23 cellular contexts compared by ENCODE assay signal in the genomic region with DNA sequence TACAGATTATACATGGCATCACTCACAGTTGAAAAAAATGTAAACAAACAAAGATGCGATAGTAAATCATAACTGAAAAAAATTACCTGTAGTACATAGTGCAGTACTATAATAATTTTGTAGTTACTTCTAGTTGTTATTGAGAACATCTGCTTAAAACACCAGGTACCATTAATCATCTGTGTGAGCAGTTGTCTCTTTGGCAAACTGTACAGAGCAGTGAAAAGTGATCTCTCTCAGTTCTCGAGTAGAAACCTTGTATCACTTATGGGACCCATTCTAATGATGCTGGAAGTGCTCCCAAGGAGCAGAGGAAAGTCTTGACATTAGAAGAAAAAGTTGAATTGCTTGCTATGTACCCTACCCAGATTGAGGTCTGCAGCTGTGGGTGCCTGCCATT.
"Had no signal": no experiment of that assay in that cellular context is flagged by ENCODE, and none has a peak within 500 bp of the region (broad histone marks: within the 10 kb centered on the region; RNA-seq: fewer than 3 reads in every experiment).

No MANE protein-coding gene starts in this region.

- H3K4me3 Mint-ChIP-seq: effector memory CD8-positive, alpha-beta T cell; natural killer cell treated with Interleukin-12 subunit alpha and Interleukin-12 subunit beta and Interleukin-15 and Interleukin-18, amount 100 ng/mL, for 72 hours; neural crest cell; stimulated activated effector memory CD8-positive, alpha-beta T cell treated with anti-CD3 and anti-CD28 coated beads, Interleukin-12 subunit alpha, Interleukin-12 subunit beta, amount 100 ng/mL, for 72 hours had no signal

- H3K4me3 ChIP-seq: lower lobe of right lung, pancreas, right lobe of liver, smooth muscle cell, stomach, thyroid gland, vagina had no signal

- H3K4me1 ChIP-seq: pancreas, vagina had no signal

- H3K27ac Mint-ChIP-seq: effector memory CD8-positive, alpha-beta T cell; natural killer cell treated with Interleukin-12 subunit alpha and Interleukin-12 subunit beta and Interleukin-15 and Interleukin-18, amount 100 ng/mL, for 72 hours; stimulated activated effector memory CD8-positive, alpha-beta T cell treated with anti-CD3 and anti-CD28 coated beads, Interleukin-12 subunit alpha, Interleukin-12 subunit beta, amount 100 ng/mL, for 72 hours had no signal

- H3K27me3 Mint-ChIP-seq: effector memory CD8-positive, alpha-beta T cell; natural killer cell treated with Interleukin-12 subunit alpha and Interleukin-12 subunit beta and Interleukin-15 and Interleukin-18, amount 100 ng/mL, for 72 hours had no signal

- H3K36me3 Mint-ChIP-seq: natural killer cell treated with Interleukin-12 subunit alpha and Interleukin-12 subunit beta and Interleukin-15 and Interleukin-18, amount 100 ng/mL, for 72 hours; stimulated activated effector memory CD8-positive, alpha-beta T cell treated with anti-CD3 and anti-CD28 coated beads, Interleukin-12 subunit alpha, Interleukin-12 subunit beta, amount 100 ng/mL, for 72 hours had no signal

- H3K36me3 ChIP-seq: lower lobe of right lung, neutrophil, pancreas, right lobe of liver, stomach, thyroid gland, vagina had no signal

- H3K27me3 ChIP-seq: neutrophil, pancreas, right lobe of liver, stomach, thyroid gland, vagina had no signal

- FAIRE-seq: endometrium, frontal cortex, keratinocyte, pancreas had no signal

- DNase-seq: cortex of kidney; effector memory CD8-positive, alpha-beta T cell; erythroblast; head of caudate nucleus; left ventricle myocardium superior; lower lobe of right lung; pancreas; stimulated activated CD4-positive, alpha-beta T cell treated with anti-CD3 and anti-CD28 coated beads, Interleukin-2, amount 100 ng/mL, for 24 hours; stimulated activated CD4-positive, alpha-beta T cell treated with anti-CD3 and anti-CD28 coated beads, Interleukin-4, amount 100 ng/mL, for 24 hours; stimulated activated naive CD4-positive, alpha-beta T cell treated with Interleukin-2 at 50 U/mL for 16 hours; stomach; thyroid gland; trophoblast cell had no signal

- ATAC-seq: effector memory CD8-positive, alpha-beta T cell; left ventricle myocardium superior; lower lobe of right lung; natural killer cell treated with Interleukin-12 subunit alpha and Interleukin-12 subunit beta and Interleukin-15 and Interleukin-18, amount 100 ng/mL, for 72 hours; pancreas; right lobe of liver; stimulated activated effector memory CD8-positive, alpha-beta T cell treated with anti-CD3 and anti-CD28 coated beads, Interleukin-12 subunit alpha, Interleukin-12 subunit beta, amount 100 ng/mL, for 72 hours had no signal

- H3K9me3 ChIP-seq: lower lobe of right lung, neutrophil, pancreas, right lobe of liver, stomach, thyroid gland, vagina had no signal

- H3K27ac ChIP-seq: lower lobe of right lung, neutrophil, pancreas, right lobe of liver, stomach, thyroid gland, vagina had no signal

- H3K4me2 ChIP-seq: smooth muscle cell had no signal

- H3K9me3 Mint-ChIP-seq: effector memory CD8-positive, alpha-beta T cell; natural killer cell treated with Interleukin-12 subunit alpha and Interleukin-12 subunit beta and Interleukin-15 and Interleukin-18, amount 100 ng/mL, for 72 hours; stimulated activated effector memory CD8-positive, alpha-beta T cell treated with anti-CD3 and anti-CD28 coated beads, Interleukin-12 subunit alpha, Interleukin-12 subunit beta, amount 100 ng/mL, for 72 hours had no signal

- H3K4me1 Mint-ChIP-seq: neural crest cell; stimulated activated effector memory CD8-positive, alpha-beta T cell treated with anti-CD3 and anti-CD28 coated beads, Interleukin-12 subunit alpha, Interleukin-12 subunit beta, amount 100 ng/mL, for 72 hours had no signal
